In genomic region chr6:27836783-27837635, GRCh38 we compare ENCODE assay signal across 8 cellular contexts.
DNase-seq lines count a peak whose midpoint lies in the region; ATAC-seq and TF ChIP-seq lines count a peak whose summit lies in the region.

No MANE protein-coding gene starts in this region.

- H3K27ac ChIP-seq in ascending aorta, result peak overlapping the region; percentile 95 to 96

- H3K36me3 ChIP-seq in ascending aorta, result no peaks in the 10 kb centered on the region

- no peaks in the 10 kb centered on the region for H3K27me3 ChIP-seq in ascending aorta

- H3K4me3 ChIP-seq in ascending aorta, result peak overlapping the region; percentile 71 to 80

- no peaks in the 10 kb centered on the region for H3K9me3 ChIP-seq in ascending aorta

- ATAC-seq in HG03460 (IDR thresholded peaks at IDR 0.05; ENCODE audit: unreplicated experiment), result no peak

- peaks cover 0 to 8% of the 10 kb centered on the region in 2 donors for H3K4me1 ChIP-seq in ascending aorta

- intact Hi-C loops in ascending aorta (cut with DNase I), result loop anchor here (1.0 to 10.0 kb wide), 3 partner anchors 27 to 1812 kb away; a partner anchor contains a TSS

- peak; percentile 89 for DNase-seq in ELR (ENCODE audit: low read depth)
- DNase-seq in HCEC 1CT, result peak; percentile 81
- peak; percentile 56 for DNase-seq in NCI-H128 (lab: John Stamatoyannopoulos, UW; ENCODE audit: unreplicated experiment)
- peak; percentile 59 for DNase-seq in SKM-1 (lab: John Stamatoyannopoulos, UW; ENCODE audit: unreplicated experiment)
- peak in 1 of 2 donors; percentile 77 for DNase-seq in ascending aorta (ENCODE audit: low spot score in 2 of 2)
- peak; percentile 59 for DNase-seq in hepatic stellate cell (ENCODE audit: low spot score)
- DNase-seq in retina, result peak; percentile 85

- no peak for TF ChIP-seq CTCF in ascending aorta (IDR thresholded peaks at IDR 0.05)
